ENCODE assay signal across 10 cellular contexts in genomic region chr2:134122610-134123009, GRCh38.
A peak's percentile ranks its signal among the peaks of the same experiment; 100 is the strongest.
DNase-seq lines count a peak whose midpoint lies in the region; ATAC-seq and TF ChIP-seq lines count a peak whose summit lies in the region.
"Had no signal": no experiment of that assay in that cellular context is flagged by ENCODE, and none has a peak within 500 bp of the region (broad histone marks: within the 10 kb centered on the region; RNA-seq: fewer than 3 reads in every experiment).

No MANE protein-coding gene starts in this region.

- H3K27me3 Mint-ChIP-seq in memory B cell, result no peaks in the 10 kb centered on the region

- peak overlapping the region; percentile 88 for H3K4me3 Mint-ChIP-seq in memory B cell

- H3K36me3 Mint-ChIP-seq in memory B cell, result peaks cover 1% of the 10 kb centered on the region

- H3K4me3 ChIP-seq in HEK293 (ENCODE audit: low read depth, low read length), result no peak overlapping the region

- H3K4me1 Mint-ChIP-seq in memory B cell, result peaks cover 62% of the 10 kb centered on the region

- POLR2A ChIA-PET in HEK293 (lab: Yijun Ruan, JAX), result no interaction called here

- peaks cover 0 to 2% of the 10 kb centered on the region in 2 experiments; a peak in 1 of 3 replicates for H3K36me3 ChIP-seq in HEK293 (ENCODE audit: control insufficient read depth in 2 of 2, insufficient read depth in 1 of 2, low read length in 2 of 2)

- ATAC-seq in memory B cell (ENCODE audit: low read depth) (no peak), HG03432 (IDR thresholded peaks at IDR 0.05; ENCODE audit: unreplicated experiment) (no peak), HG03442 (IDR thresholded peaks at IDR 0.05; ENCODE audit: unreplicated experiment) (no peak)

- H3K27ac ChIP-seq in HEK293 (ENCODE audit: extremely low read depth, low read depth, low read length), result no peak overlapping the region
- H3K27ac ChIP-seq: 22Rv1, SJCRH30 had no signal

- DNase-seq in DMS 273 (lab: John Stamatoyannopoulos, UW; ENCODE audit: unreplicated experiment) (peak; percentile 72), DMS 273 treated with DMSO at 0.1 percent for 48 hours (lab: John Stamatoyannopoulos, UW) (no peak), memory B cell (ENCODE audit: low spot score in 2 of 2) (no peak)
- peak; percentile 21 for DNase-seq in activated CD4-positive, alpha-beta T cell treated with anti-CD3 and anti-CD28 coated beads, Interleukin-2, amount 50 U/mL, for 1 hour
- no peak for DNase-seq in stimulated activated CD4-positive, alpha-beta T cell treated with anti-CD3 and anti-CD28 coated beads, Interleukin-4, amount 100 ng/mL, for 24 hours
- DNase-seq: SJCRH30 had no signal

- no peak for TF ChIP-seq CTCF in HEK293 (tag by site-specific recombination; IDR thresholded peaks at IDR 0.05)

- CTCF ChIA-PET in HEK293 (lab: Yijun Ruan, JAX), result interaction anchor here (0.6 to 4.4 kb wide), 3 partner anchors 84 to 124 kb away, joined by 3 to 21 read pairs (median 6); no protein-coding TSS in a partner anchor

- no peaks in the 10 kb centered on the region for H3K9me3 ChIP-seq in HEK293 (ENCODE audit: control insufficient read depth, insufficient read depth, low read depth, low read length)
- H3K9me3 ChIP-seq: SJCRH30 had no signal

- no peaks in the 10 kb centered on the region for H3K9me3 Mint-ChIP-seq in memory B cell

- H3K27ac Mint-ChIP-seq in memory B cell, result no peak overlapping the region

- H3K4me1 ChIP-seq in HEK293 (ENCODE audit: control insufficient read depth, insufficient read depth, low read length), result peaks cover 29% of the 10 kb centered on the region

TF ChIP-seq in HEK293, 187 proteins besides CTCF, POLR2A, EP300 and RAD21:
- TF ChIP-seq PRDM1 (tag by site-specific recombination; IDR thresholded peaks at IDR 0.05) (no peak), ZNF341 (tag by site-specific recombination; IDR thresholded peaks at IDR 0.05; ENCODE audit: low read depth) (peak; percentile 59)

Comparison
In these comparisons a context has a peak if more than half of its experiments do, and no peak if none do; other contexts are left out.
1. DNase-seq: peak in DMS 273 (single experiment) and activated CD4-positive, alpha-beta T cell treated with anti-CD3 and anti-CD28 coated beads, Interleukin-2, amount 50 U/mL, for 1 hour (single experiment); none in DMS 273 treated with DMSO at 0.1 percent for 48 hours (single experiment), memory B cell (0 of 2) and stimulated activated CD4-positive, alpha-beta T cell treated with anti-CD3 and anti-CD28 coated beads, Interleukin-4, amount 100 ng/mL, for 24 hours (single experiment).